12 cellular contexts compared by ENCODE assay signal in genomic region chr10:110075726-110076125, GRCh38.
A peak's percentile ranks its signal among the peaks of the same experiment; 100 is the strongest.
DNase-seq lines count a peak whose midpoint lies in the region; ATAC-seq and TF ChIP-seq lines count a peak whose summit lies in the region.
"Had no signal": no experiment of that assay in that cellular context is flagged by ENCODE, and none has a peak within 500 bp of the region (broad histone marks: within the 10 kb centered on the region; RNA-seq: fewer than 3 reads in every experiment).

No MANE protein-coding gene starts in this region.

- H3K27me3 Mint-ChIP-seq in CD14-positive monocyte (ENCODE audit: low read depth in 3 of 3) (no peaks in the 10 kb centered on the region), nephron progenitor cell (ENCODE audit: low read depth, poor library complexity) (no peaks in the 10 kb centered on the region)

- H3K4me1 ChIP-seq in MM.1S (ENCODE audit: low read length), result peaks cover 44% of the 10 kb centered on the region

- no peak overlapping the region for H3K9ac ChIP-seq in MM.1S (ENCODE audit: low read length)

- H3K9me2 ChIP-seq in MM.1S (replicated peaks; ENCODE audit: insufficient read depth, low read length), result no peaks in the 10 kb centered on the region

- H3K36me3 Mint-ChIP-seq in CD14-positive monocyte (peaks cover 24% of the 10 kb centered on the region in 2 donors), nephron progenitor cell (ENCODE audit: low read depth) (peaks cover 7% of the 10 kb centered on the region)

- H3K27ac Mint-ChIP-seq in CD14-positive monocyte (peak overlapping the region; percentile 89 to 100 (median 97)), nephron progenitor cell (peak overlapping the region; percentile 94)

- no peaks in the 10 kb centered on the region for H3K9me3 ChIP-seq in MM.1S (replicated peaks; ENCODE audit: insufficient read depth, low read length)

- no peak overlapping the region for H2AFZ ChIP-seq in MM.1S (ENCODE audit: low read length)

- peak overlapping the region; percentile 74 for H3K4me2 ChIP-seq in MM.1S (ENCODE audit: low read depth, low read length)

- H3K9me3 Mint-ChIP-seq in CD14-positive monocyte (peaks cover 0 to 10% (median 4%) of the 10 kb centered on the region in 7 donors), nephron progenitor cell (no peaks in the 10 kb centered on the region)

- no peaks in the 10 kb centered on the region for H3K36me3 ChIP-seq in MM.1S (replicated peaks; ENCODE audit: insufficient read depth, low read length)

- peaks cover 25% of the 10 kb centered on the region for H3F3A ChIP-seq in MM.1S (ENCODE audit: insufficient read depth, low read length)

- TF ChIP-seq CTCF in CD14-positive monocyte (IDR thresholded peaks at IDR 0.05) (no peak), MM.1S (IDR thresholded peaks at IDR 0.05; ENCODE audit: low read length) (no peak), coronary artery (IDR thresholded peaks at IDR 0.05) (no peak), nephron progenitor cell (IDR thresholded peaks at IDR 0.05) (no peak)

- H3K79me2 ChIP-seq in MM.1S (ENCODE audit: low read length), result peaks cover 27% of the 10 kb centered on the region

- intact Hi-C loops in CD14-positive monocyte (cut with micrococcal nuclease), result loop anchor here in 1 of 2 donors (5.0 to 10.0 kb wide), 2 partner anchors 68 to 429 kb away; partner anchors contain the start of gene ADD3

- no peaks in the 10 kb centered on the region for H4K20me1 ChIP-seq in MM.1S (ENCODE audit: insufficient read depth, low read length)

- DNase-seq in CD14-positive monocyte (ENCODE audit: low spot score) (no peak), MM.1S (no peak), coronary artery (ENCODE audit: low spot score) (no peak), nephron progenitor cell (no peak), NCI-H748 treated with DMSO at 0.1 percent for 48 hours (lab: John Stamatoyannopoulos, UW) (no peak), NCI-H748 (lab: John Stamatoyannopoulos, UW; ENCODE audit: unreplicated experiment) (no peak), MV-4-11 (lab: John Stamatoyannopoulos, UW) (no peak)
- DNase-seq: central memory CD4-positive, alpha-beta T cell; DMS79; NCI-H446 treated with DMSO at 0.1 percent for 48 hours; WERI-Rb-1 had no signal

- H3K27ac ChIP-seq in MM.1S (ENCODE audit: low read length) (peak overlapping the region; percentile 9; the same call in 1 of the 2 replicates), coronary artery (peak overlapping the region; percentile 34 to 54)
- H3K27ac ChIP-seq: WERI-Rb-1 had no signal

- H3K4me3 ChIP-seq in MM.1S (ENCODE audit: low read length), result no peak overlapping the region
- no peak overlapping the region for H3K4me3 ChIP-seq in coronary artery

- H3K4me3 Mint-ChIP-seq in CD14-positive monocyte, result no peak overlapping the region
- H3K4me3 Mint-ChIP-seq in nephron progenitor cell, result no peak overlapping the region

- H3K4me1 Mint-ChIP-seq in CD14-positive monocyte, result peaks cover 71% of the 10 kb centered on the region
- peaks cover 45% of the 10 kb centered on the region for H3K4me1 Mint-ChIP-seq in nephron progenitor cell

- no peak for ATAC-seq in GM21786 (IDR thresholded peaks at IDR 0.05; ENCODE audit: unreplicated experiment)

- H3K27me3 ChIP-seq in MM.1S (replicated peaks; ENCODE audit: insufficient read depth, low read length), result 0 out of 2 replicates have a peak, but pooled peaks cover 4% of the 10 kb centered on the region
